39 cellular contexts compared by ENCODE assay signal in the genomic region with DNA sequence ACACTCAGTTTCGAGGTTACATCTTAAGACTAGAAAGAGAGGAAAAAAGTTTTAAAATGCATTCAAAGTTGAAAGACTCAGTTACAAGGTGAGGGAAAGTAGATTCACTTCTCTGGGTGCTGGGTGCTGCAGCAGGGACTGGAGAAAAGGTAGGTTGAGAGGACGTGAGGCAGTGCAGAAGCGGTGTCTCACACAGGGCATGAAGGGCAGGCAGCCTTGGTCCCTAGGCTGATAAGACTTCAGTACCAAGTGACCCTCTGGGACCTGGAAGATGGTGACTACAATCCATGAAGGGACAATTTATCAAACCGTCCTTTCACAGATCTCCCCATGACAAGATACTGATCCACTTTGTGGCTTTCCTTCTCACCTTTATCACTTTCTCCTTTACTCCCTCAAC. TPM values are rescaled to one million over a fixed set of nuclear protein-coding genes. Genes with fewer than 3 reads are reported as not detected.
"Had no signal": no experiment of that assay in that cellular context is flagged by ENCODE, and none has a peak within 500 bp of the region (broad histone marks: within the 10 kb centered on the region; RNA-seq: fewer than 3 reads in every experiment).

No MANE protein-coding gene starts in this region.

- DNase-seq: Karpas-422, Kasumi-1, MG63, MM.1S, MV-4-11, NCI-H1048, NCI-H1092, NCI-H1092 treated with DMSO at 0.1 percent for 48 hours, NCI-H1105, NCI-H1105 treated with DMSO at 0.1 percent for 48 hours, NCI-H1417, NCI-H1417 treated with DMSO at 0.1 percent for 48 hours, NCI-H1436, NCI-H1436 treated with DMSO at 0.1 percent for 48 hours, NCI-H146, NCI-H1694, NCI-H1694 treated with DMSO at 0.1 percent for 48 hours, NCI-H187, NCI-H187 treated with DMSO at 0.1 percent for 48 hours, NCI-H1930, NCI-H2029, NCI-H2029 treated with DMSO at 0.1 percent for 48 hours, NCI-H2081, NCI-H2081 treated with DMSO at 0.1 percent for 48 hours, NCI-H2107, NCI-H2171, NCI-H2171 treated with DMSO at 0.1 percent for 48 hours, NCI-H2227 treated with DMSO at 0.1 percent for 48 hours, NCI-H226, NCI-H345, NCI-H446, NCI-H446 treated with DMSO at 0.1 percent for 48 hours, NCI-H510A, NCI-H510A treated with DMSO at 0.1 percent for 48 hours had no signal

- H3K9me3 ChIP-seq: MG63 had no signal

- H3K27ac ChIP-seq: KMS-11 had no signal

- H3K9ac ChIP-seq: KMS-11 had no signal

- H3K27me3 ChIP-seq: MG63 had no signal

- H3K4me2 ChIP-seq: KMS-11 had no signal

- H3K4me3 ChIP-seq: MG63 had no signal

- H3K36me3 ChIP-seq: MG63 had no signal

RNA-seq across cellular contexts. Expression of a gene that starts 47.3 kb away (rescaled TPM):
- total RNA-seq: LHCN-M2, M059J, MCF 10A, NCI-H460 had no signal
